Comparison of ENCODE assay signal across 27 cellular contexts in genomic region chr16:89883346-89884040, GRCh38. TPM values are rescaled to one million over a fixed set of nuclear protein-coding genes. Genes with fewer than 3 reads are reported as not detected.
DNase-seq lines count a peak whose midpoint lies in the region; ATAC-seq and TF ChIP-seq lines count a peak whose summit lies in the region.
"Had no signal": no experiment of that assay in that cellular context is flagged by ENCODE, and none has a peak within 500 bp of the region (broad histone marks: within the 10 kb centered on the region; RNA-seq: fewer than 3 reads in every experiment).

No MANE protein-coding gene starts in this region.

- H3K36me3 Mint-ChIP-seq in activated CD4-positive, alpha-beta T cell treated with anti-CD3 and anti-CD28 coated beads for 36 hours (ENCODE audit: low read depth) = peaks cover 48% of the 10 kb centered on the region
- peaks cover 45% of the 10 kb centered on the region for H3K36me3 Mint-ChIP-seq in activated CD4-positive, alpha-beta T cell treated with anti-CD3 and anti-CD28 coated beads, Interleukin-2, amount 10 ng/mL, durations not matched to agents 7 days and 5 days (ENCODE audit: low read depth)
- H3K36me3 Mint-ChIP-seq in central memory CD8-positive, alpha-beta T cell (ENCODE audit: insufficient read depth) = peaks cover 78% of the 10 kb centered on the region
- H3K36me3 Mint-ChIP-seq in osteocyte (ENCODE audit: unreplicated experiment) = peaks cover 44% of the 10 kb centered on the region

- no peak overlapping the region for H3K23ac ChIP-seq in trophoblast cell (ENCODE audit: low read length)

- H3K4me1 Mint-ChIP-seq in activated CD4-positive, alpha-beta T cell treated with anti-CD3 and anti-CD28 coated beads for 36 hours = no peaks in the 10 kb centered on the region
- H3K4me1 Mint-ChIP-seq in activated CD4-positive, alpha-beta T cell treated with anti-CD3 and anti-CD28 coated beads, Interleukin-2, amount 10 ng/mL, durations not matched to agents 7 days and 5 days = peaks cover 8% of the 10 kb centered on the region
- H3K4me1 Mint-ChIP-seq in central memory CD8-positive, alpha-beta T cell = peaks cover 20% of the 10 kb centered on the region
- H3K4me1 Mint-ChIP-seq in osteocyte (ENCODE audit: unreplicated experiment) = no peaks in the 10 kb centered on the region
- H3K4me1 Mint-ChIP-seq: activated CD4-positive, alpha-beta memory T cell treated with anti-CD3 and anti-CD28 coated beads, Interleukin-2, amount 10 ng/mL, durations not matched to agents 7 days and 5 days; neural crest cell had no signal

- no peak overlapping the region for H3K9ac ChIP-seq in trophoblast cell (ENCODE audit: low read length)

- no peak overlapping the region for H4K91ac ChIP-seq in trophoblast cell (ENCODE audit: low read depth, low read length)

- TF ChIP-seq CTCF in GM20000 (IDR thresholded peaks at IDR 0.05; ENCODE audit: extremely low read depth, missing control alignments) = no peak
- no peak for TF ChIP-seq CTCF in osteocyte (IDR thresholded peaks at IDR 0.05)

- H4K12ac ChIP-seq in trophoblast cell (ENCODE audit: low read depth, low read length) = no peak overlapping the region

- no peaks in the 10 kb centered on the region for H3K9me3 Mint-ChIP-seq in activated CD4-positive, alpha-beta T cell treated with anti-CD3 and anti-CD28 coated beads for 36 hours (ENCODE audit: low read depth)
- H3K9me3 Mint-ChIP-seq in activated CD4-positive, alpha-beta T cell treated with anti-CD3 and anti-CD28 coated beads, Interleukin-2, amount 10 ng/mL, durations not matched to agents 7 days and 5 days = no peaks in the 10 kb centered on the region
- H3K9me3 Mint-ChIP-seq in central memory CD8-positive, alpha-beta T cell = no peaks in the 10 kb centered on the region
- no peaks in the 10 kb centered on the region for H3K9me3 Mint-ChIP-seq in osteocyte (ENCODE audit: unreplicated experiment)
- H3K9me3 Mint-ChIP-seq: activated CD4-positive, alpha-beta memory T cell treated with anti-CD3 and anti-CD28 coated beads, Interleukin-2, amount 10 ng/mL, durations not matched to agents 7 days and 5 days; neural crest cell had no signal

- peak overlapping the region; percentile 11 for H3K27ac Mint-ChIP-seq in activated CD4-positive, alpha-beta T cell treated with anti-CD3 and anti-CD28 coated beads for 36 hours
- H3K27ac Mint-ChIP-seq in activated CD4-positive, alpha-beta T cell treated with anti-CD3 and anti-CD28 coated beads, Interleukin-2, amount 10 ng/mL, durations not matched to agents 7 days and 5 days = no peak overlapping the region
- H3K27ac Mint-ChIP-seq in central memory CD8-positive, alpha-beta T cell (ENCODE audit: low read depth) = peak overlapping the region; percentile 86
- no peak overlapping the region for H3K27ac Mint-ChIP-seq in osteocyte (ENCODE audit: unreplicated experiment)
- H3K27ac Mint-ChIP-seq: activated CD4-positive, alpha-beta memory T cell treated with anti-CD3 and anti-CD28 coated beads, Interleukin-2, amount 10 ng/mL, durations not matched to agents 7 days and 5 days had no signal

- no peak overlapping the region for H3K4me3 Mint-ChIP-seq in activated CD4-positive, alpha-beta T cell treated with anti-CD3 and anti-CD28 coated beads for 36 hours
- H3K4me3 Mint-ChIP-seq in activated CD4-positive, alpha-beta T cell treated with anti-CD3 and anti-CD28 coated beads, Interleukin-2, amount 10 ng/mL, durations not matched to agents 7 days and 5 days = no peak overlapping the region
- no peak overlapping the region for H3K4me3 Mint-ChIP-seq in central memory CD8-positive, alpha-beta T cell
- no peak overlapping the region for H3K4me3 Mint-ChIP-seq in osteocyte (ENCODE audit: unreplicated experiment)
- H3K4me3 Mint-ChIP-seq: activated CD4-positive, alpha-beta memory T cell treated with anti-CD3 and anti-CD28 coated beads, Interleukin-2, amount 10 ng/mL, durations not matched to agents 7 days and 5 days; neural crest cell had no signal

- peaks cover 2% of the 10 kb centered on the region for H3K79me2 ChIP-seq in trophoblast cell (ENCODE audit: control insufficient read depth, insufficient read depth, low read length, poor library complexity)

- H3K79me1 ChIP-seq in trophoblast cell (ENCODE audit: low read length) = no peaks in the 10 kb centered on the region

- WGBS in trophoblast cell (ENCODE audit: extremely low coverage, insufficient coverage, insufficient read length) = no CpG with 5 or more reads among the region's 28 CpGs

- H4K8ac ChIP-seq in trophoblast cell (ENCODE audit: low read depth, low read length) = no peak overlapping the region

- H3K27me3 ChIP-seq in trophoblast cell (ENCODE audit: insufficient read depth, low read length) = no peaks in the 10 kb centered on the region
- H3K27me3 ChIP-seq: body of pancreas, sigmoid colon, uterus had no signal

- POLR2A ChIA-PET in activated CD4-positive, alpha-beta T cell treated with anti-CD3 and anti-CD28 coated beads for 36 hours (lab: Charles Lee) = no interaction called here
- POLR2A ChIA-PET in activated CD4-positive, alpha-beta T cell treated with anti-CD3 and anti-CD28 coated beads, Interleukin-2, amount 10 ng/mL, durations not matched to agents 7 days and 5 days (lab: Charles Lee) = no interaction called here

- H3K18ac ChIP-seq in trophoblast cell (ENCODE audit: low read length) = peak overlapping the region; percentile 58

- H3K14ac ChIP-seq in trophoblast cell (ENCODE audit: low read length) = no peak overlapping the region

- H3K9me3 ChIP-seq in trophoblast cell (ENCODE audit: insufficient read depth, low read depth, low read length) = no peaks in the 10 kb centered on the region
- H3K9me3 ChIP-seq: body of pancreas, lower lobe of right lung, prostate gland, sigmoid colon, uterus had no signal

- no peak overlapping the region for H2BK120ac ChIP-seq in trophoblast cell (ENCODE audit: insufficient read depth, low read length, poor library complexity)

- no peak overlapping the region for H2AK5ac ChIP-seq in trophoblast cell (ENCODE audit: low read length)

- peaks cover 0 to 6% of the 10 kb centered on the region in 2 experiments for H3K4me1 ChIP-seq in trophoblast cell (ENCODE audit: control insufficient read depth in 1 of 2, insufficient read depth in 2 of 2, low read length in 2 of 2)
- H3K4me1 ChIP-seq: body of pancreas, lower lobe of right lung, prostate gland, sigmoid colon, uterus had no signal

- H2BK5ac ChIP-seq in trophoblast cell (ENCODE audit: low read depth, low read length, poor library complexity) = no peak overlapping the region

- H3K27ac ChIP-seq in trophoblast cell (ENCODE audit: low read depth, low read length) = no peak overlapping the region
- H3K27ac ChIP-seq: body of pancreas, lower lobe of right lung, prostate gland, sigmoid colon, uterus had no signal

- H3K4me2 ChIP-seq in trophoblast cell (ENCODE audit: low read length) = no peak overlapping the region

- no peak overlapping the region for H2BK12ac ChIP-seq in trophoblast cell (ENCODE audit: low read length)

- no peak overlapping the region for H3K4ac ChIP-seq in trophoblast cell (ENCODE audit: low read depth, low read length)

- CTCF ChIA-PET in activated CD4-positive, alpha-beta T cell treated with anti-CD3 and anti-CD28 coated beads for 36 hours (lab: Charles Lee) = interaction anchor here (0.6 to 0.8 kb wide), 2 partner anchors 7 to 65 kb away, joined by 3 read pairs; no protein-coding TSS in a partner anchor
- CTCF ChIA-PET in activated CD4-positive, alpha-beta T cell treated with anti-CD3 and anti-CD28 coated beads, Interleukin-2, amount 10 ng/mL, durations not matched to agents 7 days and 5 days (lab: Charles Lee) = no interaction called here

- ATAC-seq in activated CD4-positive, alpha-beta T cell treated with anti-CD3 and anti-CD28 coated beads for 36 hours = no peak
- no peak for ATAC-seq in central memory CD8-positive, alpha-beta T cell (replicated peaks; ENCODE audit: extremely low read depth, poor library complexity, severe bottlenecking)
- no peak for ATAC-seq in GM19397 (IDR thresholded peaks at IDR 0.05; ENCODE audit: unreplicated experiment)
- ATAC-seq: activated CD4-positive, CD25-positive, alpha-beta regulatory T cell treated with anti-CD3 and anti-CD28 coated beads, Interleukin-2, amount 50 U/mL, for 24 hours; body of pancreas had no signal

- DNase-seq in activated CD4-positive, alpha-beta T cell treated with anti-CD3 and anti-CD28 coated beads for 36 hours = no peak
- DNase-seq in activated CD4-positive, alpha-beta T cell treated with anti-CD3 and anti-CD28 coated beads, Interleukin-2, amount 10 ng/mL, durations not matched to agents 7 days and 5 days = no peak
- DNase-seq in GM20000 (ENCODE audit: low spot score) = peak; percentile 7
- no peak for DNase-seq in central memory CD8-positive, alpha-beta T cell (ENCODE audit: low spot score in 2 of 2)
- no peak for DNase-seq in trophoblast cell
- no peak for DNase-seq in cortex of kidney (lab: John Stamatoyannopoulos, UW)
- no peak for DNase-seq in osteocyte (ENCODE audit: extremely low spot score, unreplicated experiment)
- DNase-seq: 8988T; activated CD4-positive, alpha-beta memory T cell treated with anti-CD3 and anti-CD28 coated beads, Interleukin-2, amount 10 ng/mL, durations not matched to agents 7 days and 5 days; activated CD8-positive, alpha-beta memory T cell treated with anti-CD3 and anti-CD28 coated beads, Interleukin-2, amount 50 U/mL, for 48 hours; body of pancreas; EL; GOT3; lower lobe of right lung; NCI-H1092 treated with DMSO at 0.1 percent for 48 hours; NCI-H187; NCI-H345; NCI-H82; RPMI8226; sigmoid colon; stimulated activated naive CD4-positive, alpha-beta T cell treated with Interleukin-2 at 50 U/mL for 16 hours; T-helper 1 cell; uterus had no signal

- intact Hi-C loops in activated CD4-positive, alpha-beta T cell treated with anti-CD3 and anti-CD28 coated beads for 36 hours (cut with DNase I, micrococcal nuclease) = loop anchor here in 1 of 2 experiments (1.0 kb wide), 1 partner anchor 8 kb away; no protein-coding TSS in a partner anchor

- no peak overlapping the region for H2AFZ ChIP-seq in trophoblast cell (ENCODE audit: insufficient read depth, low read length, poor library complexity)

- no peak overlapping the region for H3K4me3 ChIP-seq in trophoblast cell (ENCODE audit: low read depth, low read length)
- H3K4me3 ChIP-seq: body of pancreas, lower lobe of right lung, prostate gland, sigmoid colon, uterus had no signal

- H3K36me3 ChIP-seq in trophoblast cell (ENCODE audit: control insufficient read depth in 1 of 2, insufficient read depth in 2 of 2, low read length in 2 of 2) = peaks cover 75 to 77% of the 10 kb centered on the region in 2 experiments
- H3K36me3 ChIP-seq: uterus had no signal

- no peaks in the 10 kb centered on the region for H3K27me3 Mint-ChIP-seq in activated CD4-positive, alpha-beta T cell treated with anti-CD3 and anti-CD28 coated beads for 36 hours
- no peaks in the 10 kb centered on the region for H3K27me3 Mint-ChIP-seq in activated CD4-positive, alpha-beta T cell treated with anti-CD3 and anti-CD28 coated beads, Interleukin-2, amount 10 ng/mL, durations not matched to agents 7 days and 5 days
- H3K27me3 Mint-ChIP-seq in central memory CD8-positive, alpha-beta T cell = no peaks in the 10 kb centered on the region
- H3K27me3 Mint-ChIP-seq in osteocyte (ENCODE audit: unreplicated experiment) = no peaks in the 10 kb centered on the region
- H3K27me3 Mint-ChIP-seq: activated CD4-positive, alpha-beta memory T cell treated with anti-CD3 and anti-CD28 coated beads, Interleukin-2, amount 10 ng/mL, durations not matched to agents 7 days and 5 days had no signal

RNA-seq across cellular contexts. Expression of gene TCF25, which starts 10.1 kb away (rescaled TPM):
- total RNA-seq in activated CD4-positive, alpha-beta T cell treated with anti-CD3 and anti-CD28 coated beads for 36 hours = 100 to 1,000 TPM; 122 to 133 TPM
- 100 to 1,000 TPM; 148 to 168 TPM for total RNA-seq in activated CD4-positive, alpha-beta T cell treated with anti-CD3 and anti-CD28 coated beads, Interleukin-2, amount 10 ng/mL, durations not matched to agents 7 days and 5 days
- 163 and 166 TPM in 2 replicates for polyA plus RNA-seq in trophoblast cell (2013)
- 251 and 267 TPM in 2 replicates for total RNA-seq in osteocyte

RNA-seq across cellular contexts. Expression of gene MC1R, which starts 35.2 kb away (rescaled TPM):
- total RNA-seq in activated CD4-positive, alpha-beta T cell treated with anti-CD3 and anti-CD28 coated beads for 36 hours = 1 to 10 TPM; 1.2 to 2.0 TPM
- 1 to 10 TPM; 5.0 to 6.6 TPM for total RNA-seq in activated CD4-positive, alpha-beta T cell treated with anti-CD3 and anti-CD28 coated beads, Interleukin-2, amount 10 ng/mL, durations not matched to agents 7 days and 5 days
- 3.3 TPM in 2 replicates for polyA plus RNA-seq in trophoblast cell (2013)
- total RNA-seq in osteocyte = 6.5 and 6.9 TPM in 2 replicates

RNA-seq across cellular contexts. Expression of gene TUBB3, which starts 39.6 kb away (rescaled TPM):
- total RNA-seq in activated CD4-positive, alpha-beta T cell treated with anti-CD3 and anti-CD28 coated beads for 36 hours = under 1 TPM; 0.40 to 0.43 TPM
- total RNA-seq in activated CD4-positive, alpha-beta T cell treated with anti-CD3 and anti-CD28 coated beads, Interleukin-2, amount 10 ng/mL, durations not matched to agents 7 days and 5 days = 1 to 10 TPM; 1.1 to 1.6 TPM
- polyA plus RNA-seq in trophoblast cell (2013) = 398 and 423 TPM in 2 replicates
- total RNA-seq in osteocyte = 84.9 and 95.8 TPM in 2 replicates

RNA-seq across cellular contexts. Expression of gene SPIRE2, which starts 55.2 kb away (rescaled TPM):
- total RNA-seq in activated CD4-positive, alpha-beta T cell treated with anti-CD3 and anti-CD28 coated beads for 36 hours = 1 to 10 TPM; 1.1 to 1.5 TPM
- 1 to 10 TPM; 1.1 to 1.8 TPM for total RNA-seq in activated CD4-positive, alpha-beta T cell treated with anti-CD3 and anti-CD28 coated beads, Interleukin-2, amount 10 ng/mL, durations not matched to agents 7 days and 5 days
- 41.1 and 43.3 TPM in 2 replicates for polyA plus RNA-seq in trophoblast cell (2013)
- total RNA-seq in osteocyte = 4.1 and 4.6 TPM in 2 replicates

Comparison
In these comparisons a context has a peak if more than half of its experiments do, and no peak if none do; other contexts are left out.
1. H3K27ac Mint-ChIP-seq: peak in activated CD4-positive, alpha-beta T cell treated with anti-CD3 and anti-CD28 coated beads for 36 hours (single experiment) and central memory CD8-positive, alpha-beta T cell (single experiment); none in activated CD4-positive, alpha-beta T cell treated with anti-CD3 and anti-CD28 coated beads, Interleukin-2, amount 10 ng/mL, durations not matched to agents 7 days and 5 days (single experiment) and osteocyte (single experiment).
2. RNA of gene TUBB3, which starts 39.6 kb away (total RNA-seq): 84.9 to 95.8 TPM in osteocyte; 1.1 to 1.6 TPM in activated CD4-positive, alpha-beta T cell treated with anti-CD3 and anti-CD28 coated beads, Interleukin-2, amount 10 ng/mL, durations not matched to agents 7 days and 5 days and 0.40 to 0.43 TPM in activated CD4-positive, alpha-beta T cell treated with anti-CD3 and anti-CD28 coated beads for 36 hours; every median in the first group is over 10 times any median in the second.